13 cellular contexts compared by ENCODE assay signal in genomic region chr4:10762541-10762940, GRCh38.
DNase-seq lines count a peak whose midpoint lies in the region; ATAC-seq and TF ChIP-seq lines count a peak whose summit lies in the region.
"Had no signal": no experiment of that assay in that cellular context is flagged by ENCODE, and none has a peak within 500 bp of the region (broad histone marks: within the 10 kb centered on the region; RNA-seq: fewer than 3 reads in every experiment).

No MANE protein-coding gene starts in this region.

- H3K36me3 Mint-ChIP-seq in GM23338 (ENCODE audit: low read depth) = no peaks in the 10 kb centered on the region

- no peaks in the 10 kb centered on the region for H3K27me3 ChIP-seq in GM23338 (ENCODE audit: insufficient read depth)
- H3K27me3 ChIP-seq in osteoblast (ENCODE audit: insufficient read depth, low read length) = no peaks in the 10 kb centered on the region

- H3K27ac ChIP-seq in GM23338 (ENCODE audit: low read depth) = no peak overlapping the region
- H3K27ac ChIP-seq in osteoblast (ENCODE audit: low read depth, low read length) = peak overlapping the region; percentile 64

- no peak overlapping the region for H3K27ac Mint-ChIP-seq in GM23338
- H3K27ac Mint-ChIP-seq: memory B cell had no signal

- H3K36me3 ChIP-seq in GM23338 (ENCODE audit: insufficient read depth) = no peaks in the 10 kb centered on the region
- H3K36me3 ChIP-seq in osteoblast (ENCODE audit: insufficient read depth, low read length) = no peaks in the 10 kb centered on the region

- no peak for ATAC-seq in GM23338
- ATAC-seq in HG03045 (IDR thresholded peaks at IDR 0.05; ENCODE audit: unreplicated experiment) = no peak

- no peaks in the 10 kb centered on the region for H3K79me2 ChIP-seq in GM23338 (replicated peaks; ENCODE audit: insufficient read depth)
- H3K79me2 ChIP-seq in osteoblast (ENCODE audit: insufficient read depth, low read length) = no peaks in the 10 kb centered on the region

- no peaks in the 10 kb centered on the region for H4K20me1 ChIP-seq in GM23338 (replicated peaks; ENCODE audit: insufficient read depth)
- H4K20me1 ChIP-seq in osteoblast (ENCODE audit: insufficient read depth, low read length) = no peaks in the 10 kb centered on the region

- no peaks in the 10 kb centered on the region for H3K4me1 ChIP-seq in GM23338 (ENCODE audit: insufficient read depth)
- H3K4me1 ChIP-seq in osteoblast (ENCODE audit: insufficient read depth, low read length) = peaks cover 19% of the 10 kb centered on the region
- H3K4me1 ChIP-seq: Caco-2 had no signal

- H3K9me3 Mint-ChIP-seq in GM23338 = no peaks in the 10 kb centered on the region; the same call in 2 of the 3 replicates

- H3K27me3 Mint-ChIP-seq in GM23338 (ENCODE audit: insufficient read depth, low read depth, poor library complexity) = no peaks in the 10 kb centered on the region
- H3K27me3 Mint-ChIP-seq: memory B cell had no signal

- peak; percentile 7 for DNase-seq in GM23338 (ENCODE audit: low spot score)
- DNase-seq in NCI-H2107 treated with DMSO at 0.1 percent for 48 hours (lab: John Stamatoyannopoulos, UW; ENCODE audit: unreplicated experiment) = peak; percentile 65
- DNase-seq in cardiac fibroblast (ENCODE audit: low read depth in 2 of 2) = peak; percentile 20 to 63
- DNase-seq in osteoblast (ENCODE audit: insufficient read length, low spot score, missing footprints) = peak; percentile 41
- no peak for DNase-seq in hippocampal formation (lab: John Stamatoyannopoulos, UW)
- no peak for DNase-seq in T-helper 2 cell
- DNase-seq in effector CD4-positive, alpha-beta T cell = no peak
- DNase-seq: anterior cingulate cortex; Caco-2; NCI-H1436; stimulated activated naive CD4-positive, alpha-beta T cell treated with Interleukin-2 at 50 U/mL for 16 hours had no signal

- H3F3A ChIP-seq in GM23338 (replicated peaks; ENCODE audit: low read depth) = no peaks in the 10 kb centered on the region

- no peaks in the 10 kb centered on the region for H3K9me3 ChIP-seq in osteoblast (ENCODE audit: low read depth, low read length)
- H3K9me3 ChIP-seq: Caco-2 had no signal

- H3K9me2 ChIP-seq in GM23338 (ENCODE audit: insufficient read depth) = 0 out of 2 replicates have a peak, but pooled peaks cover 11% of the 10 kb centered on the region

- no peak for TF ChIP-seq CTCF in GM23338 (conservative IDR thresholded peaks at IDR 0.05; ENCODE audit: low read depth in 2 of 2)
- no peak for TF ChIP-seq CTCF in cardiac fibroblast (IDR thresholded peaks at IDR 0.05; ENCODE audit: low read depth, low read length)
- TF ChIP-seq CTCF in osteoblast (IDR thresholded peaks at IDR 0.05; ENCODE audit: extremely low read depth, low read depth, low read length) = no peak

- 0 out of 2 replicates have a peak overlapping the region, but pooled peaks have one; percentile 38 for H2AFZ ChIP-seq in GM23338
- no peak overlapping the region for H2AFZ ChIP-seq in osteoblast (ENCODE audit: low read length)

- H3K4me1 Mint-ChIP-seq in GM23338 = peaks cover 6% of the 10 kb centered on the region; the same call in 2 of the 3 replicates

- no peak overlapping the region for H3K4me2 ChIP-seq in GM23338
- H3K4me2 ChIP-seq in osteoblast (ENCODE audit: insufficient read depth, low read length) = peak overlapping the region; percentile 38

- no peak overlapping the region for H3K4me3 Mint-ChIP-seq in GM23338
- H3K4me3 Mint-ChIP-seq: memory B cell had no signal

- H3K4me3 ChIP-seq in GM23338 (no peak overlapping the region), cardiac fibroblast (replicated peaks in 1 of 2; ENCODE audit: low read depth in 2 of 2, low read length in 2 of 2) (no peak overlapping the region), osteoblast (ENCODE audit: insufficient read depth, low read length) (no peak overlapping the region)

TF ChIP-seq in GM23338, 12 proteins besides CTCF, POLR2A, EP300 and RAD21 (continues in another document):
- TF ChIP-seq CREB1 (CRISPR knock-in tag; IDR thresholded peaks at IDR 0.05; ENCODE audit: low read depth) (no peak), ZNF331 (CRISPR knock-in tag; IDR thresholded peaks at IDR 0.05; ENCODE audit: low read depth) (no peak), STAT1 (IDR thresholded peaks at IDR 0.05; ENCODE audit: unreplicated experiment) (no peak), EZH2 (IDR thresholded peaks at IDR 0.05; ENCODE audit: low read depth, unreplicated experiment) (no peak), POLR2AphosphoS5 (IDR thresholded peaks at IDR 0.05; ENCODE audit: low read depth) (no peak), EZH2phosphoT487 (IDR thresholded peaks at IDR 0.05; ENCODE audit: unreplicated experiment) (no peak), ZNF114 (CRISPR knock-in tag; IDR thresholded peaks at IDR 0.05) (no peak), ETS1 (IDR thresholded peaks at IDR 0.05) (no peak)
- TF ChIP-seq, protein P1, sequence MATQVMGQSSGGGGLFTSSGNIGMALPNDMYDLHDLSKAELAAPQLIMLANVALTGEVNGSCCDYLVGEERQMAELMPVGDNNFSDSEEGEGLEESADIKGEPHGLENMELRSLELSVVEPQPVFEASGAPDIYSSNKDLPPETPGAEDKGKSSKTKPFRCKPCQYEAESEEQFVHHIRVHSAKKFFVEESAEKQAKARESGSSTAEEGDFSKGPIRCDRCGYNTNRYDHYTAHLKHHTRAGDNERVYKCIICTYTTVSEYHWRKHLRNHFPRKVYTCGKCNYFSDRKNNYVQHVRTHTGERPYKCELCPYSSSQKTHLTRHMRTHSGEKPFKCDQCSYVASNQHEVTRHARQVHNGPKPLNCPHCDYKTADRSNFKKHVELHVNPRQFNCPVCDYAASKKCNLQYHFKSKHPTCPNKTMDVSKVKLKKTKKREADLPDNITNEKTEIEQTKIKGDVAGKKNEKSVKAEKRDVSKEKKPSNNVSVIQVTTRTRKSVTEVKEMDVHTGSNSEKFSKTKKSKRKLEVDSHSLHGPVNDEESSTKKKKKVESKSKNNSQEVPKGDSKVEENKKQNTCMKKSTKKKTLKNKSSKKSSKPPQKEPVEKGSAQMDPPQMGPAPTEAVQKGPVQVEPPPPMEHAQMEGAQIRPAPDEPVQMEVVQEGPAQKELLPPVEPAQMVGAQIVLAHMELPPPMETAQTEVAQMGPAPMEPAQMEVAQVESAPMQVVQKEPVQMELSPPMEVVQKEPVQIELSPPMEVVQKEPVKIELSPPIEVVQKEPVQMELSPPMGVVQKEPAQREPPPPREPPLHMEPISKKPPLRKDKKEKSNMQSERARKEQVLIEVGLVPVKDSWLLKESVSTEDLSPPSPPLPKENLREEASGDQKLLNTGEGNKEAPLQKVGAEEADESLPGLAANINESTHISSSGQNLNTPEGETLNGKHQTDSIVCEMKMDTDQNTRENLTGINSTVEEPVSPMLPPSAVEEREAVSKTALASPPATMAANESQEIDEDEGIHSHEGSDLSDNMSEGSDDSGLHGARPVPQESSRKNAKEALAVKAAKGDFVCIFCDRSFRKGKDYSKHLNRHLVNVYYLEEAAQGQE (IDR thresholded peaks at IDR 0.05; ENCODE audit: unreplicated experiment) = no peak

Comparison
In these comparisons a context has a peak if more than half of its experiments do, and no peak if none do; other contexts are left out.
1. DNase-seq: peak in GM23338 (single experiment), NCI-H2107 treated with DMSO at 0.1 percent for 48 hours (single experiment), cardiac fibroblast (2 of 2) and osteoblast (single experiment); none in hippocampal formation (0 of 2), T-helper 2 cell (0 of 5) and effector CD4-positive, alpha-beta T cell (single experiment).